1 cellular context compared by ENCODE assay signal in genomic region chr14:21055473-21056117, GRCh38.
TF ChIP-seq lines count a peak whose summit lies in the region.

No MANE protein-coding gene starts in this region.

TF ChIP-seq in HepG2, 621 proteins besides CTCF, POLR2A, EP300 and RAD21 (continued from another document and continues in another):
- TF ChIP-seq LRRFIP1 (CRISPR knock-in tag; conservative IDR thresholded peaks at IDR 0.05) = no peak
- TF ChIP-seq THAP9 (CRISPR knock-in tag; IDR thresholded peaks at IDR 0.05; ENCODE audit: borderline replicate concordance) = 0 out of 2 replicates have a peak, but pooled peaks have one; percentile 50
- peak; percentile 55 for TF ChIP-seq ZNF883 (CRISPR knock-in tag; IDR thresholded peaks at IDR 0.05; ENCODE audit: not compliant biosample characterization)
- peak; percentile 42; the same call in 1 of the 2 replicates for TF ChIP-seq REPIN1 (CRISPR knock-in tag; IDR thresholded peaks at IDR 0.05; ENCODE audit: borderline replicate concordance, low read depth)
- peak; percentile 75; the same call in 1 of the 2 replicates for TF ChIP-seq ZNF766 (CRISPR knock-in tag; IDR thresholded peaks at IDR 0.05; ENCODE audit: borderline replicate concordance)
- 0 out of 2 replicates have a peak, but pooled peaks have one; percentile 39 for TF ChIP-seq KMT2A (CRISPR knock-in tag; IDR thresholded peaks at IDR 0.05)
- peak; percentile 95 for TF ChIP-seq HDAC2 (CRISPR knock-in tag; IDR thresholded peaks at IDR 0.05)
- peak; percentile 66; the same call in 1 of the 2 replicates for TF ChIP-seq KLF6 (CRISPR knock-in tag; IDR thresholded peaks at IDR 0.05)
- TF ChIP-seq MIXL1 (CRISPR knock-in tag; IDR thresholded peaks at IDR 0.05) = peak; percentile 99
- peak; percentile 48; the same call in 1 of the 2 replicates for TF ChIP-seq ZFP91 (CRISPR knock-in tag; IDR thresholded peaks at IDR 0.05; ENCODE audit: borderline replicate concordance)
- peak; percentile 75 for TF ChIP-seq TEAD3 (CRISPR knock-in tag; optimal IDR thresholded peaks at IDR 0.05; ENCODE audit: borderline replicate concordance)
- TF ChIP-seq, protein P1, sequence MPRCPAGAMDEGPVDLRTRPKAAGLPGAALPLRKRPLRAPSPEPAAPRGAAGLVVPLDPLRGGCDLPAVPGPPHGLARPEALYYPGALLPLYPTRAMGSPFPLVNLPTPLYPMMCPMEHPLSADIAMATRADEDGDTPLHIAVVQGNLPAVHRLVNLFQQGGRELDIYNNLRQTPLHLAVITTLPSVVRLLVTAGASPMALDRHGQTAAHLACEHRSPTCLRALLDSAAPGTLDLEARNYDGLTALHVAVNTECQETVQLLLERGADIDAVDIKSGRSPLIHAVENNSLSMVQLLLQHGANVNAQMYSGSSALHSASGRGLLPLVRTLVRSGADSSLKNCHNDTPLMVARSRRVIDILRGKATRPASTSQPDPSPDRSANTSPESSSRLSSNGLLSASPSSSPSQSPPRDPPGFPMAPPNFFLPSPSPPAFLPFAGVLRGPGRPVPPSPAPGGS (CRISPR knock-in tag; IDR thresholded peaks at IDR 0.05) = 0 out of 2 replicates have a peak, but pooled peaks have one; percentile 58
- TF ChIP-seq, protein P2, sequence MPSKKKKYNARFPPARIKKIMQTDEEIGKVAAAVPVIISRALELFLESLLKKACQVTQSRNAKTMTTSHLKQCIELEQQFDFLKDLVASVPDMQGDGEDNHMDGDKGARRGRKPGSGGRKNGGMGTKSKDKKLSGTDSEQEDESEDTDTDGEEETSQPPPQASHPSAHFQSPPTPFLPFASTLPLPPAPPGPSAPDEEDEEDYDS (CRISPR knock-in tag; IDR thresholded peaks at IDR 0.05) = peak; percentile 86
- peak; percentile 90; the same call in 1 of the 2 replicates for TF ChIP-seq ZBTB20 (CRISPR knock-in tag; IDR thresholded peaks at IDR 0.05; ENCODE audit: borderline replicate concordance, low read depth)
- TF ChIP-seq, protein P3, sequence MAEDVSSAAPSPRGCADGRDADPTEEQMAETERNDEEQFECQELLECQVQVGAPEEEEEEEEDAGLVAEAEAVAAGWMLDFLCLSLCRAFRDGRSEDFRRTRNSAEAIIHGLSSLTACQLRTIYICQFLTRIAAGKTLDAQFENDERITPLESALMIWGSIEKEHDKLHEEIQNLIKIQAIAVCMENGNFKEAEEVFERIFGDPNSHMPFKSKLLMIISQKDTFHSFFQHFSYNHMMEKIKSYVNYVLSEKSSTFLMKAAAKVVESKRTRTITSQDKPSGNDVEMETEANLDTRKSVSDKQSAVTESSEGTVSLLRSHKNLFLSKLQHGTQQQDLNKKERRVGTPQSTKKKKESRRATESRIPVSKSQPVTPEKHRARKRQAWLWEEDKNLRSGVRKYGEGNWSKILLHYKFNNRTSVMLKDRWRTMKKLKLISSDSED (CRISPR knock-in tag; IDR thresholded peaks at IDR 0.05) = no peak
- TF ChIP-seq, protein P4, sequence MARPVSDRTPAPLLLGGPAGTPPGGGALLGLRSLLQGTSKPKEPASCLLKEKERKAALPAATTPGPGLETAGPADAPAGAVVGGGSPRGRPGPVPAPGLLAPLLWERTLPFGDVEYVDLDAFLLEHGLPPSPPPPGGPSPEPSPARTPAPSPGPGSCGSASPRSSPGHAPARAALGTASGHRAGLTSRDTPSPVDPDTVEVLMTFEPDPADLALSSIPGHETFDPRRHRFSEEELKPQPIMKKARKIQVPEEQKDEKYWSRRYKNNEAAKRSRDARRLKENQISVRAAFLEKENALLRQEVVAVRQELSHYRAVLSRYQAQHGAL (CRISPR knock-in tag; IDR thresholded peaks at IDR 0.05; ENCODE audit: not compliant biosample characterization) = peak; percentile 37
- TF ChIP-seq MTF2 (CRISPR knock-in tag; IDR thresholded peaks at IDR 0.05; ENCODE audit: borderline replicate concordance) = no peak
- 0 out of 2 replicates have a peak, but pooled peaks have one; percentile 68 for TF ChIP-seq PRMT3 (CRISPR knock-in tag; IDR thresholded peaks at IDR 0.05; ENCODE audit: borderline replicate concordance, low read depth)
- TF ChIP-seq POLR2G (IDR thresholded peaks at IDR 0.05; ENCODE audit: low read depth, low read length) = peak; percentile 89
- TF ChIP-seq PCBP1 (IDR thresholded peaks at IDR 0.05; ENCODE audit: borderline replicate concordance, low read depth, low read length) = no peak
- peak; percentile 83; the same call in 1 of the 2 replicates for TF ChIP-seq ZNF430 (CRISPR knock-in tag; IDR thresholded peaks at IDR 0.05)
- TF ChIP-seq RORA (CRISPR knock-in tag; IDR thresholded peaks at IDR 0.05) = no peak
- TF ChIP-seq ZNF556 (CRISPR knock-in tag; IDR thresholded peaks at IDR 0.05; ENCODE audit: borderline replicate concordance) = peak; percentile 89
- TF ChIP-seq ZNF878 (CRISPR knock-in tag; IDR thresholded peaks at IDR 0.05) = peak; percentile 93; the same call in 1 of the 2 replicates
- TF ChIP-seq ZNF317 (CRISPR knock-in tag; IDR thresholded peaks at IDR 0.05) = 0 out of 2 replicates have a peak, but pooled peaks have one; percentile 38
- no peak for TF ChIP-seq TCF12 (IDR thresholded peaks at IDR 0.05)
- TF ChIP-seq TCF12 (CRISPR knock-in tag; IDR thresholded peaks at IDR 0.05) = peak; percentile 67; the same call in 1 of the 2 replicates
- TF ChIP-seq SP1 (IDR thresholded peaks at IDR 0.05) = no peak
- TF ChIP-seq SP1 (CRISPR knock-in tag; IDR thresholded peaks at IDR 0.05) = peak; percentile 34; the same call in 1 of the 2 replicates
- peak; percentile 85 for TF ChIP-seq ZNF792 (CRISPR knock-in tag; IDR thresholded peaks at IDR 0.05)
- TF ChIP-seq, protein P5, sequence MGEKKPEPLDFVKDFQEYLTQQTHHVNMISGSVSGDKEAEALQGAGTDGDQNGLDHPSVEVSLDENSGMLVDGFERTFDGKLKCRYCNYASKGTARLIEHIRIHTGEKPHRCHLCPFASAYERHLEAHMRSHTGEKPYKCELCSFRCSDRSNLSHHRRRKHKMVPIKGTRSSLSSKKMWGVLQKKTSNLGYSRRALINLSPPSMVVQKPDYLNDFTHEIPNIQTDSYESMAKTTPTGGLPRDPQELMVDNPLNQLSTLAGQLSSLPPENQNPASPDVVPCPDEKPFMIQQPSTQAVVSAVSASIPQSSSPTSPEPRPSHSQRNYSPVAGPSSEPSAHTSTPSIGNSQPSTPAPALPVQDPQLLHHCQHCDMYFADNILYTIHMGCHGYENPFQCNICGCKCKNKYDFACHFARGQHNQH (CRISPR knock-in tag; IDR thresholded peaks at IDR 0.05) = peak; percentile 98
- TF ChIP-seq ZNF484 (CRISPR knock-in tag; IDR thresholded peaks at IDR 0.05; ENCODE audit: borderline replicate concordance, low read depth) = no peak
- TF ChIP-seq, protein P6, sequence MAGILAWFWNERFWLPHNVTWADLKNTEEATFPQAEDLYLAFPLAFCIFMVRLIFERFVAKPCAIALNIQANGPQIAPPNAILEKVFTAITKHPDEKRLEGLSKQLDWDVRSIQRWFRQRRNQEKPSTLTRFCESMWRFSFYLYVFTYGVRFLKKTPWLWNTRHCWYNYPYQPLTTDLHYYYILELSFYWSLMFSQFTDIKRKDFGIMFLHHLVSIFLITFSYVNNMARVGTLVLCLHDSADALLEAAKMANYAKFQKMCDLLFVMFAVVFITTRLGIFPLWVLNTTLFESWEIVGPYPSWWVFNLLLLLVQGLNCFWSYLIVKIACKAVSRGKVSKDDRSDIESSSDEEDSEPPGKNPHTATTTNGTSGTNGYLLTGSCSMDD (CRISPR knock-in tag; IDR thresholded peaks at IDR 0.05) = no peak
- no peak for TF ChIP-seq AKAP8 (CRISPR knock-in tag; IDR thresholded peaks at IDR 0.05)
- TF ChIP-seq POLR2AphosphoS5 (IDR thresholded peaks at IDR 0.05; ENCODE audit: low read depth, low read length) = peak; percentile 92
- TF ChIP-seq HNF4G (IDR thresholded peaks at IDR 0.05; ENCODE audit: borderline replicate concordance, low read depth, low read length) = peak; percentile 66; the same call in 1 of the 2 replicates
- peak; percentile 79; the same call in 1 of the 2 replicates for TF ChIP-seq HNF4G (CRISPR knock-in tag; IDR thresholded peaks at IDR 0.05; ENCODE audit: borderline replicate concordance, low read depth)
- peak; percentile 84 for TF ChIP-seq SOX5 (CRISPR knock-in tag; IDR thresholded peaks at IDR 0.05; ENCODE audit: borderline replicate concordance)
- TF ChIP-seq DR1 (CRISPR knock-in tag; IDR thresholded peaks at IDR 0.05) = peak; percentile 38; the same call in 1 of the 2 replicates
- TF ChIP-seq PRDM15 (CRISPR knock-in tag; IDR thresholded peaks at IDR 0.05) = 0 out of 2 replicates have a peak, but pooled peaks have one; percentile 58
- TF ChIP-seq ZBTB42 (CRISPR knock-in tag; IDR thresholded peaks at IDR 0.05) = no peak
- peak; percentile 70 for TF ChIP-seq HOXA5 (CRISPR knock-in tag; IDR thresholded peaks at IDR 0.05)
- TF ChIP-seq ZNF660 (CRISPR knock-in tag; IDR thresholded peaks at IDR 0.05; ENCODE audit: borderline replicate concordance, low read depth) = no peak
- TF ChIP-seq TEAD2 (CRISPR knock-in tag; IDR thresholded peaks at IDR 0.05) = no peak
- no peak for TF ChIP-seq MLLT10 (CRISPR knock-in tag; IDR thresholded peaks at IDR 0.05)
